ENCODE assay signal across 3 cellular contexts in the genomic region with DNA sequence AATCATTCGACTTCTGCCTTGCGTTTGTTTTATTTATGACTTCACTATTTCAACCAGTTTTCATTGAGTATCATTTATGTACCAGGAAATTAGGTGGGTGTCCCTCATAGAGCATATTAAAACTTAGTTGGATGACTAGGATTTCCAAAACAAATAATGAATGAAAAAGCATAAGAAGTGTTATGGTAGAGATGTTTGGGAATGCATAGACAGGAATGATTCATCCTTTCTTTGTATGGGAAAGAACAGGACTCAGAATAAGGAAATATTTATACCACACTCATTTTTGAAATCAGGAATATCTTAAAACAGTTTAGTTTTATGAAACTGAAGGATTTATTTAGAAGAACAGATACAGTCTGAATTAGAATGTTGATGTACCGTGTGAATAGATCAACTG.
TF ChIP-seq lines count a peak whose summit lies in the region.

No MANE protein-coding gene starts in this region.

TF ChIP-seq in SK-N-SH, 30 proteins besides CTCF, POLR2A, EP300 and RAD21 (continued from another document):
- TF ChIP-seq, protein P1, sequence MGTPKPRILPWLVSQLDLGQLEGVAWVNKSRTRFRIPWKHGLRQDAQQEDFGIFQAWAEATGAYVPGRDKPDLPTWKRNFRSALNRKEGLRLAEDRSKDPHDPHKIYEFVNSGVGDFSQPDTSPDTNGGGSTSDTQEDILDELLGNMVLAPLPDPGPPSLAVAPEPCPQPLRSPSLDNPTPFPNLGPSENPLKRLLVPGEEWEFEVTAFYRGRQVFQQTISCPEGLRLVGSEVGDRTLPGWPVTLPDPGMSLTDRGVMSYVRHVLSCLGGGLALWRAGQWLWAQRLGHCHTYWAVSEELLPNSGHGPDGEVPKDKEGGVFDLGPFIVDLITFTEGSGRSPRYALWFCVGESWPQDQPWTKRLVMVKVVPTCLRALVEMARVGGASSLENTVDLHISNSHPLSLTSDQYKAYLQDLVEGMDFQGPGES (IDR thresholded peaks at IDR 0.05; ENCODE audit: low read depth, low read length): no peak
- TF ChIP-seq, protein P2, sequence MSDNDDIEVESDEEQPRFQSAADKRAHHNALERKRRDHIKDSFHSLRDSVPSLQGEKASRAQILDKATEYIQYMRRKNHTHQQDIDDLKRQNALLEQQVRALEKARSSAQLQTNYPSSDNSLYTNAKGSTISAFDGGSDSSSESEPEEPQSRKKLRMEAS (IDR thresholded peaks at IDR 0.05; ENCODE audit: low read depth): no peak
- TF ChIP-seq SIN3A (IDR thresholded peaks at IDR 0.05; ENCODE audit: borderline replicate concordance, low read depth, low read length): no peak
- TF ChIP-seq RXRA (IDR thresholded peaks at IDR 0.05; ENCODE audit: borderline replicate concordance, low read depth): no peak
- no peak for TF ChIP-seq TEAD4 (IDR thresholded peaks at IDR 0.05; ENCODE audit: borderline replicate concordance, insufficient read depth)
- TF ChIP-seq FOSL2 (IDR thresholded peaks at IDR 0.05; ENCODE audit: borderline replicate concordance, low read depth): no peak
- TF ChIP-seq, protein P3, sequence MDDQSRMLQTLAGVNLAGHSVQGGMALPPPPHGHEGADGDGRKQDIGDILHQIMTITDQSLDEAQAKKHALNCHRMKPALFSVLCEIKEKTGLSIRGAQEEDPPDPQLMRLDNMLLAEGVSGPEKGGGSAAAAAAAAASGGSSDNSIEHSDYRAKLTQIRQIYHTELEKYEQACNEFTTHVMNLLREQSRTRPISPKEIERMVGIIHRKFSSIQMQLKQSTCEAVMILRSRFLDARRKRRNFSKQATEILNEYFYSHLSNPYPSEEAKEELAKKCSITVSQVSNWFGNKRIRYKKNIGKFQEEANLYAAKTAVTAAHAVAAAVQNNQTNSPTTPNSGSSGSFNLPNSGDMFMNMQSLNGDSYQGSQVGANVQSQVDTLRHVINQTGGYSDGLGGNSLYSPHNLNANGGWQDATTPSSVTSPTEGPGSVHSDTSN (IDR thresholded peaks at IDR 0.05): no peak
- no peak for TF ChIP-seq FOXJ3 (CRISPR knock-in tag; IDR thresholded peaks at IDR 0.05)
- TF ChIP-seq RCOR1 (IDR thresholded peaks at IDR 0.05; ENCODE audit: low read length): no peak
- no peak for TF ChIP-seq GABPA (IDR thresholded peaks at IDR 0.05; ENCODE audit: low read depth)
- TF ChIP-seq, protein P4, sequence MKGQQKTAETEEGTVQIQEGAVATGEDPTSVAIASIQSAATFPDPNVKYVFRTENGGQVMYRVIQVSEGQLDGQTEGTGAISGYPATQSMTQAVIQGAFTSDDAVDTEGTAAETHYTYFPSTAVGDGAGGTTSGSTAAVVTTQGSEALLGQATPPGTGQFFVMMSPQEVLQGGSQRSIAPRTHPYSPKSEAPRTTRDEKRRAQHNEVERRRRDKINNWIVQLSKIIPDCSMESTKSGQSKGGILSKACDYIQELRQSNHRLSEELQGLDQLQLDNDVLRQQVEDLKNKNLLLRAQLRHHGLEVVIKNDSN (IDR thresholded peaks at IDR 0.05; ENCODE audit: borderline replicate concordance, low read depth): no peak
TF ChIP-seq in SK-N-SH: peak in this region for 0.

TF ChIP-seq in SK-N-SH treated with all-trans-retinoic acid at 6 μM for 48 hours, 23 proteins besides CTCF, POLR2A, EP300 and RAD21 (continued from another document):
- TF ChIP-seq, protein P5, sequence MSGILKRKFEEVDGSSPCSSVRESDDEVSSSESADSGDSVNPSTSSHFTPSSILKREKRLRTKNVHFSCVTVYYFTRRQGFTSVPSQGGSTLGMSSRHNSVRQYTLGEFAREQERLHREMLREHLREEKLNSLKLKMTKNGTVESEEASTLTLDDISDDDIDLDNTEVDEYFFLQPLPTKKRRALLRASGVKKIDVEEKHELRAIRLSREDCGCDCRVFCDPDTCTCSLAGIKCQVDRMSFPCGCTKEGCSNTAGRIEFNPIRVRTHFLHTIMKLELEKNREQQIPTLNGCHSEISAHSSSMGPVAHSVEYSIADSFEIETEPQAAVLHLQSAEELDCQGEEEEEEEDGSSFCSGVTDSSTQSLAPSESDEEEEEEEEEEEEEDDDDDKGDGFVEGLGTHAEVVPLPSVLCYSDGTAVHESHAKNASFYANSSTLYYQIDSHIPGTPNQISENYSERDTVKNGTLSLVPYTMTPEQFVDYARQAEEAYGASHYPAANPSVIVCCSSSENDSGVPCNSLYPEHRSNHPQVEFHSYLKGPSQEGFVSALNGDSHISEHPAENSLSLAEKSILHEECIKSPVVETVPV (CRISPR knock-in tag; IDR thresholded peaks at IDR 0.05): no peak
- TF ChIP-seq ZNF70 (CRISPR knock-in tag; IDR thresholded peaks at IDR 0.05): no peak
- no peak for TF ChIP-seq ZNF8 (CRISPR knock-in tag; IDR thresholded peaks at IDR 0.05)
- TF ChIP-seq, protein P6, sequence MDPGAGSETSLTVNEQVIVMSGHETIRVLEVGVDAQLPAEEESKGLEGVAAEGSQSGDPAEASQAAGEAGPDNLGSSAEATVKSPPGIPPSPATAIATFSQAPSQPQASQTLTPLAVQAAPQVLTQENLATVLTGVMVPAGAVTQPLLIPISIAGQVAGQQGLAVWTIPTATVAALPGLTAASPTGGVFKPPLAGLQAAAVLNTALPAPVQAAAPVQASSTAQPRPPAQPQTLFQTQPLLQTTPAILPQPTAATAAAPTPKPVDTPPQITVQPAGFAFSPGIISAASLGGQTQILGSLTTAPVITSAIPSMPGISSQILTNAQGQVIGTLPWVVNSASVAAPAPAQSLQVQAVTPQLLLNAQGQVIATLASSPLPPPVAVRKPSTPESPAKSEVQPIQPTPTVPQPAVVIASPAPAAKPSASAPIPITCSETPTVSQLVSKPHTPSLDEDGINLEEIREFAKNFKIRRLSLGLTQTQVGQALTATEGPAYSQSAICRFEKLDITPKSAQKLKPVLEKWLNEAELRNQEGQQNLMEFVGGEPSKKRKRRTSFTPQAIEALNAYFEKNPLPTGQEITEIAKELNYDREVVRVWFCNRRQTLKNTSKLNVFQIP (CRISPR knock-in tag; IDR thresholded peaks at IDR 0.05; ENCODE audit: borderline replicate concordance, low read depth): no peak
- TF ChIP-seq, protein P7, sequence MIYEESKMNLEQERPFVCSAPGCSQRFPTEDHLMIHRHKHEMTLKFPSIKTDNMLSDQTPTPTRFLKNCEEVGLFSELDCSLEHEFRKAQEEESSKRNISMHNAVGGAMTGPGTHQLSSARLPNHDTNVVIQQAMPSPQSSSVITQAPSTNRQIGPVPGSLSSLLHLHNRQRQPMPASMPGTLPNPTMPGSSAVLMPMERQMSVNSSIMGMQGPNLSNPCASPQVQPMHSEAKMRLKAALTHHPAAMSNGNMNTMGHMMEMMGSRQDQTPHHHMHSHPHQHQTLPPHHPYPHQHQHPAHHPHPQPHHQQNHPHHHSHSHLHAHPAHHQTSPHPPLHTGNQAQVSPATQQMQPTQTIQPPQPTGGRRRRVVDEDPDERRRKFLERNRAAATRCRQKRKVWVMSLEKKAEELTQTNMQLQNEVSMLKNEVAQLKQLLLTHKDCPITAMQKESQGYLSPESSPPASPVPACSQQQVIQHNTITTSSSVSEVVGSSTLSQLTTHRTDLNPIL (CRISPR knock-in tag; IDR thresholded peaks at IDR 0.05; ENCODE audit: low read depth): no peak
- no peak for TF ChIP-seq GLIS3 (CRISPR knock-in tag; IDR thresholded peaks at IDR 0.05)
- TF ChIP-seq BACH2 (CRISPR knock-in tag; IDR thresholded peaks at IDR 0.05; ENCODE audit: borderline replicate concordance): no peak
- no peak for TF ChIP-seq OSR1 (CRISPR knock-in tag; IDR thresholded peaks at IDR 0.05)
- TF ChIP-seq SNAI2 (CRISPR knock-in tag; IDR thresholded peaks at IDR 0.05): no peak
- TF ChIP-seq, protein P8, sequence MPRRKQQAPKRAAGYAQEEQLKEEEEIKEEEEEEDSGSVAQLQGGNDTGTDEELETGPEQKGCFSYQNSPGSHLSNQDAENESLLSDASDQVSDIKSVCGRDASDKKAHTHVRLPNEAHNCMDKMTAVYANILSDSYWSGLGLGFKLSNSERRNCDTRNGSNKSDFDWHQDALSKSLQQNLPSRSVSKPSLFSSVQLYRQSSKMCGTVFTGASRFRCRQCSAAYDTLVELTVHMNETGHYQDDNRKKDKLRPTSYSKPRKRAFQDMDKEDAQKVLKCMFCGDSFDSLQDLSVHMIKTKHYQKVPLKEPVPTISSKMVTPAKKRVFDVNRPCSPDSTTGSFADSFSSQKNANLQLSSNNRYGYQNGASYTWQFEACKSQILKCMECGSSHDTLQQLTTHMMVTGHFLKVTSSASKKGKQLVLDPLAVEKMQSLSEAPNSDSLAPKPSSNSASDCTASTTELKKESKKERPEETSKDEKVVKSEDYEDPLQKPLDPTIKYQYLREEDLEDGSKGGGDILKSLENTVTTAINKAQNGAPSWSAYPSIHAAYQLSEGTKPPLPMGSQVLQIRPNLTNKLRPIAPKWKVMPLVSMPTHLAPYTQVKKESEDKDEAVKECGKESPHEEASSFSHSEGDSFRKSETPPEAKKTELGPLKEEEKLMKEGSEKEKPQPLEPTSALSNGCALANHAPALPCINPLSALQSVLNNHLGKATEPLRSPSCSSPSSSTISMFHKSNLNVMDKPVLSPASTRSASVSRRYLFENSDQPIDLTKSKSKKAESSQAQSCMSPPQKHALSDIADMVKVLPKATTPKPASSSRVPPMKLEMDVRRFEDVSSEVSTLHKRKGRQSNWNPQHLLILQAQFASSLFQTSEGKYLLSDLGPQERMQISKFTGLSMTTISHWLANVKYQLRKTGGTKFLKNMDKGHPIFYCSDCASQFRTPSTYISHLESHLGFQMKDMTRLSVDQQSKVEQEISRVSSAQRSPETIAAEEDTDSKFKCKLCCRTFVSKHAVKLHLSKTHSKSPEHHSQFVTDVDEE (CRISPR knock-in tag; IDR thresholded peaks at IDR 0.05): no peak
TF ChIP-seq in SK-N-SH treated with all-trans-retinoic acid at 6 μM for 48 hours: peak in this region for 0.

TF ChIP-seq in K562, 482 proteins besides CTCF, POLR2A, EP300 and RAD21 (continued from another document):
- TF ChIP-seq RHOXF2B (CRISPR knock-in tag; conservative IDR thresholded peaks at IDR 0.05): no peak
- no peak for TF ChIP-seq ZKSCAN3 (CRISPR knock-in tag; IDR thresholded peaks at IDR 0.05)
- TF ChIP-seq STAG1 (CRISPR knock-in tag; IDR thresholded peaks at IDR 0.05; ENCODE audit: borderline replicate concordance): no peak
- TF ChIP-seq ETV6 (IDR thresholded peaks at IDR 0.05; ENCODE audit: borderline replicate concordance in 1 of 2, low read depth in 2 of 2, low read length in 1 of 2): no peak
- TF ChIP-seq ETV6 (CRISPR knock-in tag; IDR thresholded peaks at IDR 0.05; ENCODE audit: borderline replicate concordance): no peak
- no peak for TF ChIP-seq ZEB2 (IDR thresholded peaks at IDR 0.05)
